In genomic region chr14:23588884-23589598, GRCh38 we compare ENCODE assay signal across 1 cellular context.
TF ChIP-seq lines count a peak whose summit lies in the region.

No MANE protein-coding gene starts in this region.

TF ChIP-seq in HepG2, 621 proteins besides CTCF, POLR2A, EP300 and RAD21 (continued from another document):
- TF ChIP-seq ZFP91 (CRISPR knock-in tag; IDR thresholded peaks at IDR 0.05; ENCODE audit: borderline replicate concordance) (peak; percentile 93), KDM6A (CRISPR knock-in tag; IDR thresholded peaks at IDR 0.05; ENCODE audit: low read depth) (0 out of 2 replicates have a peak, but pooled peaks have one; percentile 11), ZNF761 (CRISPR knock-in tag; conservative IDR thresholded peaks at IDR 0.05) (peak; percentile 97), THAP11 (CRISPR knock-in tag; IDR thresholded peaks at IDR 0.05) (peak; percentile 87), ZNF670 (CRISPR knock-in tag; IDR thresholded peaks at IDR 0.05; ENCODE audit: borderline replicate concordance) (no peak; the same call in 1 of the 2 replicates), NFYC (CRISPR knock-in tag; IDR thresholded peaks at IDR 0.05) (peak; percentile 75), ZNF891 (CRISPR knock-in tag; IDR thresholded peaks at IDR 0.05) (peak; percentile 92), PRPF4 (IDR thresholded peaks at IDR 0.05; ENCODE audit: low read depth, low read length, poor library complexity, severe bottlenecking) (no peak), ZNF563 (CRISPR knock-in tag; IDR thresholded peaks at IDR 0.05) (peak; percentile 80; the same call in 1 of the 2 replicates)
